21 cellular contexts compared by ENCODE assay signal in the genomic region with DNA sequence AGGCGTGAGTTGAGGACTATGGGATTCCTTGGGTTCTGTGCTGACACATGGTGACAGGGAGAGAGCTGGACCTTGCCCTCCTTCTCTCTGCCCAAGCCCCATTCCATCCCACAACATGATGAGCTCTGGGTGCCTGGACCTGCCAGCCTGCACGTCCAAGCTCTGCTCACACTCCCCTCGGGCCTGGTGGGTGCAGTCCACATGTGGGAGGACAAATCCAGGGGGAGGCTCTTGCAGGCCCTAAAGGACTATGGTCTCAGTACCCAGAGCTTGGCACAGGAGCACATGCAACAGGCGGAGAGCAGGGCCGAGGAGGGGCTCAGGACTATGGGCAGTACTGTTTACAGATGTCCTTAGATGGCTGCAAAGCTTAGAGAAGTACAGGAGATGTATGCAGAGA.
"Had no signal": no experiment of that assay in that cellular context is flagged by ENCODE, and none has a peak within 500 bp of the region (broad histone marks: within the 10 kb centered on the region; RNA-seq: fewer than 3 reads in every experiment).

No MANE protein-coding gene starts in this region.

- H3K4me2 ChIP-seq: SK-N-SH had no signal

- H3K9ac ChIP-seq: SK-N-SH had no signal

- H3K27ac Mint-ChIP-seq: activated CD4-positive, alpha-beta T cell treated with anti-CD3 and anti-CD28 coated beads, Interleukin-2, amount 10 ng/mL, durations not matched to agents 7 days and 5 days; activated naive CD8-positive, alpha-beta T cell treated with anti-CD3 and anti-CD28 coated beads, Interleukin-2, amount 50 U/mL, for 24 hours; stimulated activated memory B cell treated with anti-CD40 and anti-IgM and Interleukin-4, amounts not matched to agents 10 μg/mL and 1 μg/mL and 100 μg/mL, for 72 hours; T-helper 2 cell treated with Interferon-gamma antibody and Interleukin-4, amounts not matched to agents 5 μg/mL and 100 μg/mL, for 36 hours had no signal

- H3K4me1 Mint-ChIP-seq: activated CD4-positive, alpha-beta T cell treated with anti-CD3 and anti-CD28 coated beads, Interleukin-2, amount 10 ng/mL, durations not matched to agents 7 days and 5 days; activated naive CD8-positive, alpha-beta T cell treated with anti-CD3 and anti-CD28 coated beads, Interleukin-2, amount 50 U/mL, for 24 hours; central memory CD8-positive, alpha-beta T cell; stimulated activated memory B cell treated with anti-CD40 and anti-IgM and Interleukin-4, amounts not matched to agents 10 μg/mL and 1 μg/mL and 100 μg/mL, for 72 hours had no signal

- DNase-seq: activated CD4-positive, alpha-beta T cell treated with anti-CD3 and anti-CD28 coated beads, Interleukin-2, amount 10 ng/mL, durations not matched to agents 7 days and 5 days; activated CD4-positive, CD25-positive, alpha-beta regulatory T cell treated with anti-CD3 and anti-CD28 coated beads, Interleukin-2, amount 50 U/mL, for 72 hours; activated effector memory CD4-positive, alpha-beta T cell treated with anti-CD3 and anti-CD28 coated beads, Interleukin-2, amount 50 U/mL, for 16 hours; activated naive CD4-positive, alpha-beta T cell treated with anti-CD3 and anti-CD28 coated beads, Interleukin-2, amount 50 U/mL, for 16 hours; activated naive CD8-positive, alpha-beta T cell treated with anti-CD3 and anti-CD28 coated beads, Interleukin-2, amount 50 U/mL, for 24 hours; brain microvascular endothelial cell; esophagus squamous epithelium; gastrocnemius medialis; hippocampal formation; kidney glomerular epithelial cell; midbrain; SK-N-SH; small intestine; stomach; testis; WERI-Rb-1 had no signal

- H3K9me3 ChIP-seq: esophagus squamous epithelium, gastrocnemius medialis, SK-N-SH, stomach, testis had no signal

- H3K27ac ChIP-seq: brain microvascular endothelial cell, esophagus squamous epithelium, gastrocnemius medialis, stomach, testis, WERI-Rb-1 had no signal

- H3K27me3 Mint-ChIP-seq: activated CD4-positive, alpha-beta T cell treated with anti-CD3 and anti-CD28 coated beads, Interleukin-2, amount 10 ng/mL, durations not matched to agents 7 days and 5 days; activated naive CD8-positive, alpha-beta T cell treated with anti-CD3 and anti-CD28 coated beads, Interleukin-2, amount 50 U/mL, for 24 hours; central memory CD8-positive, alpha-beta T cell; natural killer cell treated with Interleukin-12 subunit alpha and Interleukin-12 subunit beta and Interleukin-15 and Interleukin-18, amount 100 ng/mL, for 72 hours; stimulated activated memory B cell treated with anti-CD40 and anti-IgM and Interleukin-4, amounts not matched to agents 10 μg/mL and 1 μg/mL and 100 μg/mL, for 72 hours had no signal

- H3K4me1 ChIP-seq: esophagus squamous epithelium, gastrocnemius medialis had no signal

- H3K9me3 Mint-ChIP-seq: activated CD4-positive, alpha-beta T cell treated with anti-CD3 and anti-CD28 coated beads, Interleukin-2, amount 10 ng/mL, durations not matched to agents 7 days and 5 days; activated naive CD8-positive, alpha-beta T cell treated with anti-CD3 and anti-CD28 coated beads, Interleukin-2, amount 50 U/mL, for 24 hours; central memory CD8-positive, alpha-beta T cell; natural killer cell treated with Interleukin-12 subunit alpha and Interleukin-12 subunit beta and Interleukin-15 and Interleukin-18, amount 100 ng/mL, for 72 hours; stimulated activated memory B cell treated with anti-CD40 and anti-IgM and Interleukin-4, amounts not matched to agents 10 μg/mL and 1 μg/mL and 100 μg/mL, for 72 hours; T-helper 2 cell treated with Interferon-gamma antibody and Interleukin-4, amounts not matched to agents 5 μg/mL and 100 μg/mL, for 36 hours had no signal

- ATAC-seq: activated naive CD8-positive, alpha-beta T cell treated with anti-CD3 and anti-CD28 coated beads, Interleukin-2, amount 50 U/mL, for 24 hours; gastrocnemius medialis; natural killer cell treated with Interleukin-12 subunit alpha and Interleukin-12 subunit beta and Interleukin-15 and Interleukin-18, amount 100 ng/mL, for 72 hours; sciatic nerve; stimulated activated memory B cell treated with anti-CD40 and anti-IgM and Interleukin-4, amounts not matched to agents 10 μg/mL and 1 μg/mL and 100 μg/mL, for 72 hours had no signal

- H3K4me3 Mint-ChIP-seq: activated CD4-positive, alpha-beta T cell treated with anti-CD3 and anti-CD28 coated beads, Interleukin-2, amount 10 ng/mL, durations not matched to agents 7 days and 5 days; activated naive CD8-positive, alpha-beta T cell treated with anti-CD3 and anti-CD28 coated beads, Interleukin-2, amount 50 U/mL, for 24 hours; central memory CD8-positive, alpha-beta T cell; natural killer cell treated with Interleukin-12 subunit alpha and Interleukin-12 subunit beta and Interleukin-15 and Interleukin-18, amount 100 ng/mL, for 72 hours; stimulated activated memory B cell treated with anti-CD40 and anti-IgM and Interleukin-4, amounts not matched to agents 10 μg/mL and 1 μg/mL and 100 μg/mL, for 72 hours; T-helper 2 cell treated with Interferon-gamma antibody and Interleukin-4, amounts not matched to agents 5 μg/mL and 100 μg/mL, for 36 hours had no signal

- H3K4me3 ChIP-seq: esophagus squamous epithelium, gastrocnemius medialis, stomach, testis had no signal

- H3K27me3 ChIP-seq: brain microvascular endothelial cell, esophagus squamous epithelium, gastrocnemius medialis, stomach, testis had no signal
